13 cellular contexts compared by ENCODE assay signal in the genomic region with DNA sequence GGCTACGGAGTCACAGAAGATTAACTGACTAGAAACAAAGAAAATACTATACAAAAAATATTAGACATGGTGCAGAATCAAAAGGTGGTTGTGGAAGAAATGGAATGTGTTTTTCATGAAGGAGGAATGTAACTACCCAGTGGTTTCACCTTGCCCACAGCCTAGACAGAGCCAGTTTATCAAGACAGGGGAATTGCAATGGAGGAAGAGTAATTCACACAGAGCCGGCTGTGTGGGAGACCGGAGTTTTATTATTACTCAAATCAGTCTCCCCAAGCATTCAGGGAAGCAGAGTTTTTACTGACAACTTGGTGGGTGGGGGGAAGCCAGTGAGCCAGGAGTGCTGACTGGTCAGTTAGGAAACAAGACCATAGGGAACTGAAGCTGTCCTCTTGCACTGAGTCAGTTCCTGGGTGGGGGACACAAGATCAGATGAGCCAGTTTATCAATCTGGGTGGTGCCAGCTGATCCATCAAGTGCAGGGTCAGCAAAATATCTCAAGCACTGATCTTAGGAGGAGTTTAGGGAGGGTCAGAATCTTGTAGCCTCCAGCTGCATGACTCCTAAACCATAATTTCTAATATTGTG. TPM values are rescaled to one million over a fixed set of nuclear protein-coding genes. Genes with fewer than 3 reads are reported as not detected.
DNase-seq lines count a peak whose midpoint lies in the region; ATAC-seq and TF ChIP-seq lines count a peak whose summit lies in the region.
"Not testable (repeated sequence)": the region's sequence is repeated elsewhere in the genome, so short reads cannot be mapped to it uniquely, and the experiment has no call there.
"Had no signal": no experiment of that assay in that cellular context is flagged by ENCODE, and none has a peak within 500 bp of the region (broad histone marks: within the 10 kb centered on the region; RNA-seq: fewer than 3 reads in every experiment).

No MANE protein-coding gene starts in this region.

- H3K27ac Mint-ChIP-seq in WTC11: peak overlapping the region; percentile 99

- ATAC-seq in WTC11: not testable (repeated sequence)
- peak; percentile 59 for ATAC-seq in sciatic nerve
- peak in 1 of 2 donors; percentile 80 for ATAC-seq in upper lobe of left lung (ENCODE audit: low FRiP score in 2 of 2)

- not testable (repeated sequence) for H4K5ac ChIP-seq in mesendoderm (ENCODE audit: low read length)

- H2BK120ac ChIP-seq in mesendoderm (ENCODE audit: low read depth, low read length): not testable (repeated sequence)

- not testable (repeated sequence) for TF ChIP-seq CTCF in WTC11 (IDR thresholded peaks at IDR 0.05); breast epithelium (IDR thresholded peaks at IDR 0.05); upper lobe of left lung (IDR thresholded peaks at IDR 0.05)

- H2BK5ac ChIP-seq in mesendoderm (ENCODE audit: low read length): not testable (repeated sequence)

- H4K8ac ChIP-seq in mesendoderm (ENCODE audit: low read depth, low read length): not testable (repeated sequence)

- H3K27me3 Mint-ChIP-seq in WTC11 (ENCODE audit: low read depth): not testable (repeated sequence)

- H3K36me3 ChIP-seq in breast epithelium; iPS-20b (ENCODE audit: insufficient read depth, low read depth, low read length); mesendoderm (ENCODE audit: control insufficient read depth, insufficient read depth, low read length); upper lobe of left lung: not testable (repeated sequence)

- not testable (repeated sequence) for H3K79me1 ChIP-seq in mesendoderm (ENCODE audit: low read length)

- CTCF ChIA-PET in WTC11 (lab: Charles Lee): interaction anchor here (0.7 to 4.8 kb wide), 8 partner anchors 15 to 159 kb away, joined by 3 to 30 read pairs (median 6); no protein-coding TSS in a partner anchor

- H3K79me2 ChIP-seq in mesendoderm (ENCODE audit: control insufficient read depth, insufficient read depth, low read length): not testable (repeated sequence)

- H3K4me1 ChIP-seq in breast epithelium; mesendoderm (ENCODE audit: control insufficient read depth, low read depth, low read length); upper lobe of left lung: not testable (repeated sequence)
- peaks cover 18% of the 10 kb centered on the region; the same call in 1 of the 2 replicates for H3K4me1 ChIP-seq in iPS-20b (ENCODE audit: insufficient read depth, low read length)

- peak overlapping the region; percentile 1; the same call in 1 of the 2 replicates for H3K4me3 Mint-ChIP-seq in WTC11

- H3K27me3 ChIP-seq in breast epithelium; iPS-20b (ENCODE audit: insufficient read depth, low read length); mesendoderm (ENCODE audit: insufficient read depth, low read length, poor library complexity); upper lobe of left lung: not testable (repeated sequence)

- H3K4me3 ChIP-seq in breast epithelium; iPS-20b (ENCODE audit: low read length); mesendoderm (ENCODE audit: low read length); upper lobe of left lung: not testable (repeated sequence)

- POLR2A ChIA-PET in WTC11 (lab: Charles Lee): not testable (repeated sequence)

- H3K9ac ChIP-seq in iPS-20b (ENCODE audit: low read depth, low read length): peak overlapping the region; percentile 38; the same call in 1 of the 2 replicates
- not testable (repeated sequence) for H3K9ac ChIP-seq in mesendoderm (ENCODE audit: low read length)

- H3K36me3 Mint-ChIP-seq in WTC11: peaks cover 27% of the 10 kb centered on the region

- H2AK5ac ChIP-seq in mesendoderm (ENCODE audit: low read length): not testable (repeated sequence)

- H3K9me3 ChIP-seq in breast epithelium; iPS-20b (ENCODE audit: insufficient read depth, low read depth, low read length); upper lobe of left lung: not testable (repeated sequence)

- not testable (repeated sequence) for H3K4ac ChIP-seq in mesendoderm (ENCODE audit: low read depth, low read length)

- not testable (repeated sequence) for H3K18ac ChIP-seq in mesendoderm (ENCODE audit: low read length)

- H3K4me1 Mint-ChIP-seq in WTC11: peaks cover 74% of the 10 kb centered on the region

- TF ChIP-seq EP300 in upper lobe of left lung (IDR thresholded peaks at IDR 0.05): not testable (repeated sequence)

- not testable (repeated sequence) for H3K23ac ChIP-seq in mesendoderm (ENCODE audit: low read length)

- TF ChIP-seq POLR2A in breast epithelium (IDR thresholded peaks at IDR 0.05): not testable (repeated sequence)
- peak in 1 of 4 donors; percentile 6 for TF ChIP-seq POLR2A in upper lobe of left lung (IDR thresholded peaks at IDR 0.05)

- not testable (repeated sequence) for H2BK15ac ChIP-seq in mesendoderm (replicated peaks; ENCODE audit: low read depth)

- not testable (repeated sequence) for H3K4me2 ChIP-seq in mesendoderm (ENCODE audit: low read length)

- H3K27ac ChIP-seq in breast epithelium (peak overlapping the region; percentile 4 to 18), iPS-20b (ENCODE audit: low read length) (peak overlapping the region; percentile 22), upper lobe of left lung (peak overlapping the region in 3 of 4 donors; percentile 4 to 40 (median 16))
- not testable (repeated sequence) for H3K27ac ChIP-seq in mesendoderm (ENCODE audit: low read depth, low read length)

- DNase-seq in CD1c-positive myeloid dendritic cell (ENCODE audit: extremely low spot score) (peak; percentile 90), breast epithelium (ENCODE audit: low spot score in 2 of 2) (peak in 1 of 2 donors; percentile 31), globus pallidus (ENCODE audit: low spot score) (peak; percentile 56), upper lobe of left lung (peak in 1 of 2 donors; percentile 51)
- not testable (repeated sequence) for DNase-seq in WTC11 (ENCODE audit: low spot score); mesendoderm; sciatic nerve (ENCODE audit: low spot score)

- intact Hi-C loops in breast epithelium (cut with DNase I; ENCODE audit: low total_unique reads); sciatic nerve (cut with DNase I): not testable (repeated sequence)

- H3K56ac ChIP-seq in mesendoderm (ENCODE audit: low read length): peak overlapping the region; percentile 25

- no CpG with 5 or more reads among the region's 3 CpGs for WGBS in mesendoderm (ENCODE audit: extremely low coverage, insufficient coverage, low lambda C conversion rate)
- WGBS in upper lobe of left lung, 2 donors: 52 to 73% methylated on average over 3 of the region's 3 CpGs

- not testable (repeated sequence) for H3K9me3 Mint-ChIP-seq in WTC11

TF ChIP-seq in WTC11, 78 proteins besides CTCF, POLR2A, EP300 and RAD21:
- TF ChIP-seq, protein P1, sequence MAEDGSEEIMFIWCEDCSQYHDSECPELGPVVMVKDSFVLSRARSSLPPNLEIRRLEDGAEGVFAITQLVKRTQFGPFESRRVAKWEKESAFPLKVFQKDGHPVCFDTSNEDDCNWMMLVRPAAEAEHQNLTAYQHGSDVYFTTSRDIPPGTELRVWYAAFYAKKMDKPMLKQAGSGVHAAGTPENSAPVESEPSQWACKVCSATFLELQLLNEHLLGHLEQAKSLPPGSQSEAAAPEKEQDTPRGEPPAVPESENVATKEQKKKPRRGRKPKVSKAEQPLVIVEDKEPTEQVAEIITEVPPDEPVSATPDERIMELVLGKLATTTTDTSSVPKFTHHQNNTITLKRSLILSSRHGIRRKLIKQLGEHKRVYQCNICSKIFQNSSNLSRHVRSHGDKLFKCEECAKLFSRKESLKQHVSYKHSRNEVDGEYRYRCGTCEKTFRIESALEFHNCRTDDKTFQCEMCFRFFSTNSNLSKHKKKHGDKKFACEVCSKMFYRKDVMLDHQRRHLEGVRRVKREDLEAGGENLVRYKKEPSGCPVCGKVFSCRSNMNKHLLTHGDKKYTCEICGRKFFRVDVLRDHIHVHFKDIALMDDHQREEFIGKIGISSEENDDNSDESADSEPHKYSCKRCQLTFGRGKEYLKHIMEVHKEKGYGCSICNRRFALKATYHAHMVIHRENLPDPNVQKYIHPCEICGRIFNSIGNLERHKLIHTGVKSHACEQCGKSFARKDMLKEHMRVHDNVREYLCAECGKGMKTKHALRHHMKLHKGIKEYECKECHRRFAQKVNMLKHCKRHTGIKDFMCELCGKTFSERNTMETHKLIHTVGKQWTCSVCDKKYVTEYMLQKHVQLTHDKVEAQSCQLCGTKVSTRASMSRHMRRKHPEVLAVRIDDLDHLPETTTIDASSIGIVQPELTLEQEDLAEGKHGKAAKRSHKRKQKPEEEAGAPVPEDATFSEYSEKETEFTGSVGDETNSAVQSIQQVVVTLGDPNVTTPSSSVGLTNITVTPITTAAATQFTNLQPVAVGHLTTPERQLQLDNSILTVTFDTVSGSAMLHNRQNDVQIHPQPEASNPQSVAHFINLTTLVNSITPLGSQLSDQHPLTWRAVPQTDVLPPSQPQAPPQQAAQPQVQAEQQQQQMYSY (CRISPR knock-in tag; IDR thresholded peaks at IDR 0.05): 0 out of 2 replicates have a peak, but pooled peaks have one; percentile 24

RNA-seq across cellular contexts. Expression of a gene that starts 19.0 kb away (rescaled TPM):
- total RNA-seq in WTC11 (2021) (3.4 to 6.2 TPM (median 4.7 TPM) in 3 replicates), breast epithelium (1,000 to 10,000 TPM in 1 of 3 donors, 100 to 1,000 TPM in 2; 125 to 1,186 (median 303) TPM), sciatic nerve (357 TPM), upper lobe of left lung (1,000 to 10,000 TPM in 2 of 6 donors, 100 to 1,000 TPM in 4; 229 to 1,558 (median 860) TPM)
- polyA plus RNA-seq in mesendoderm (2013, experiment 1 of 2): 0.55 TPM
- 0.69 TPM for polyA plus RNA-seq in mesendoderm (2013, experiment 2 of 2)
- total RNA-seq: CD4-positive, CD25-positive, alpha-beta regulatory T cell had no signal
- polyA plus RNA-seq: CD4-positive, CD25-positive, alpha-beta regulatory T cell had no signal

RNA-seq across cellular contexts. Expression of a gene that starts 40.5 kb away (rescaled TPM):
- total RNA-seq in WTC11 (2021): 0.18 to 0.37 TPM (median 0.18 TPM) in 3 replicates
- total RNA-seq in breast epithelium: 10 to 100 TPM in 2 of 3 donors, 1 to 10 TPM in 1; 7.2 to 58.7 (median 16.7) TPM
- polyA plus RNA-seq in mesendoderm (2013, experiment 1 of 2): 0.04 TPM
- 0.08 TPM for polyA plus RNA-seq in mesendoderm (2013, experiment 2 of 2)
- total RNA-seq in sciatic nerve: 15.0 TPM
- 10 to 100 TPM in 4 of 6 donors, 1 to 10 TPM in 2; 3.0 to 29.9 (median 15.2) TPM for total RNA-seq in upper lobe of left lung
- total RNA-seq: G401, M059J had no signal

RNA-seq across cellular contexts. Expression of a gene that starts 53.4 kb away (rescaled TPM):
- total RNA-seq in WTC11 (2021) (not detected in 3 replicates), breast epithelium (1 to 10 TPM in 1 of 3 donors, not detected in 2; 1.3 TPM), sciatic nerve (not detected), upper lobe of left lung (not detected)
- not detected for polyA plus RNA-seq in mesendoderm (2013, experiment 1 of 2)
- not detected for polyA plus RNA-seq in mesendoderm (2013, experiment 2 of 2)
- total RNA-seq: CD4-positive, CD25-positive, alpha-beta regulatory T cell; G401; GM12878; H7; M059J had no signal
- polyA plus RNA-seq: CD4-positive, CD25-positive, alpha-beta regulatory T cell; GM12878 had no signal

Comparison
In these comparisons a context has a peak if more than half of its experiments do, and no peak if none do; other contexts are left out.
1. RNA of a gene that starts 19.0 kb away (total RNA-seq): 229 to 1,558 TPM in upper lobe of left lung, 357 TPM in sciatic nerve (single experiment) and 125 to 1,186 TPM in breast epithelium; 3.4 to 6.2 TPM in WTC11; every median in the first group is over 10 times any median in the second.